ENCODE assay signal across 22 cellular contexts in genomic region chr4:153713840-153714239, GRCh38. TPM values are rescaled to one million over a fixed set of nuclear protein-coding genes. Genes with fewer than 3 reads are reported as not detected.
DNase-seq lines count a peak whose midpoint lies in the region; ATAC-seq, FAIRE-seq and TF ChIP-seq lines count a peak whose summit lies in the region.
"Had no signal": no experiment of that assay in that cellular context is flagged by ENCODE, and none has a peak within 500 bp of the region (broad histone marks: within the 10 kb centered on the region; RNA-seq: fewer than 3 reads in every experiment).

No MANE protein-coding gene starts in this region.

- peaks cover 17% of the 10 kb centered on the region for H3K27me3 Mint-ChIP-seq in activated CD4-positive, alpha-beta T cell treated with anti-CD3 and anti-CD28 coated beads, Interleukin-2, amount 10 ng/mL, durations not matched to agents 24 days and 14 days
- H3K27me3 Mint-ChIP-seq: type B pancreatic cell had no signal

- H3K4me1 ChIP-seq in tibial nerve, result no peaks in the 10 kb centered on the region
- H3K4me1 ChIP-seq: gastroesophageal sphincter had no signal

- no peak overlapping the region for H3K4me3 Mint-ChIP-seq in activated CD4-positive, alpha-beta T cell treated with anti-CD3 and anti-CD28 coated beads, Interleukin-2, amount 10 ng/mL, durations not matched to agents 24 days and 14 days
- H3K4me3 Mint-ChIP-seq: CD4-positive, alpha-beta memory T cell; endodermal cell; stimulated activated effector memory CD8-positive, alpha-beta T cell treated with anti-CD3 and anti-CD28 coated beads, Interleukin-12 subunit alpha, Interleukin-12 subunit beta, amount 100 ng/mL, for 72 hours; type B pancreatic cell had no signal

- peaks cover 3% of the 10 kb centered on the region for H3K9me3 Mint-ChIP-seq in activated CD4-positive, alpha-beta T cell treated with anti-CD3 and anti-CD28 coated beads, Interleukin-2, amount 10 ng/mL, durations not matched to agents 24 days and 14 days
- H3K9me3 Mint-ChIP-seq: endodermal cell, type B pancreatic cell had no signal

- H3K27ac Mint-ChIP-seq in activated CD4-positive, alpha-beta T cell treated with anti-CD3 and anti-CD28 coated beads, Interleukin-2, amount 10 ng/mL, durations not matched to agents 24 days and 14 days, result no peak overlapping the region
- H3K27ac Mint-ChIP-seq: CD4-positive, alpha-beta memory T cell; endodermal cell; stimulated activated effector memory CD8-positive, alpha-beta T cell treated with anti-CD3 and anti-CD28 coated beads, Interleukin-12 subunit alpha, Interleukin-12 subunit beta, amount 100 ng/mL, for 72 hours; type B pancreatic cell had no signal

- ATAC-seq in SK-N-SH treated with all-trans-retinoic acid at 6 μM for 48 hours, result peak; percentile 85
- ATAC-seq: gastroesophageal sphincter; stimulated activated effector memory CD8-positive, alpha-beta T cell treated with anti-CD3 and anti-CD28 coated beads, Interleukin-12 subunit alpha, Interleukin-12 subunit beta, amount 100 ng/mL, for 72 hours had no signal

- H3K4me3 ChIP-seq in fibroblast of pulmonary artery (replicated peaks; ENCODE audit: low read depth, low read length) (no peak overlapping the region), tibial nerve (no peak overlapping the region)
- H3K4me3 ChIP-seq: gastroesophageal sphincter, SK-N-MC had no signal

- TF ChIP-seq CTCF in fibroblast of pulmonary artery (IDR thresholded peaks at IDR 0.05; ENCODE audit: low read length, missing control alignments), result no peak
- TF ChIP-seq CTCF in tibial nerve (IDR thresholded peaks at IDR 0.05), result no peak

- no peak overlapping the region for H3K27ac ChIP-seq in tibial nerve
- H3K27ac ChIP-seq: gastroesophageal sphincter, SK-N-MC had no signal

- TF ChIP-seq EP300 in tibial nerve (IDR thresholded peaks at IDR 0.05), result no peak

- peaks cover 3% of the 10 kb centered on the region for H3K4me1 Mint-ChIP-seq in activated CD4-positive, alpha-beta T cell treated with anti-CD3 and anti-CD28 coated beads, Interleukin-2, amount 10 ng/mL, durations not matched to agents 24 days and 14 days
- H3K4me1 Mint-ChIP-seq: endodermal cell; stimulated activated effector memory CD8-positive, alpha-beta T cell treated with anti-CD3 and anti-CD28 coated beads, Interleukin-12 subunit alpha, Interleukin-12 subunit beta, amount 100 ng/mL, for 72 hours had no signal

- no peaks in the 10 kb centered on the region for H3K36me3 ChIP-seq in tibial nerve
- H3K36me3 ChIP-seq: gastroesophageal sphincter had no signal

- DNase-seq in A172 (ENCODE audit: low spot score) (peak; percentile 46), HCEC 1CT (peak; percentile 1), fibroblast of pulmonary artery (ENCODE audit: low read depth) (peak; percentile 7), C1 segment of cervical spinal cord (lab: John Stamatoyannopoulos, UW) (no peak), RCC 7860 (ENCODE audit: low spot score) (no peak), tibial nerve (ENCODE audit: low spot score in 2 of 2) (no peak)
- no peak for DNase-seq in activated CD4-positive, alpha-beta T cell treated with anti-CD3 and anti-CD28 coated beads, Interleukin-2, amount 10 ng/mL, durations not matched to agents 24 days and 14 days
- DNase-seq: activated effector memory CD4-positive, alpha-beta T cell treated with Interleukin-2 at 50 U/mL for 16 hours; amniotic stem cell; CD4-positive, alpha-beta memory T cell; DMS79; endodermal cell; NCI-H1048; NCI-H2081; NCI-H510A; T1000 had no signal

- H3K27me3 ChIP-seq in tibial nerve, result no peaks in the 10 kb centered on the region
- H3K27me3 ChIP-seq: gastroesophageal sphincter had no signal

- H3K36me3 Mint-ChIP-seq in activated CD4-positive, alpha-beta T cell treated with anti-CD3 and anti-CD28 coated beads, Interleukin-2, amount 10 ng/mL, durations not matched to agents 24 days and 14 days (ENCODE audit: low read depth), result no peaks in the 10 kb centered on the region
- H3K36me3 Mint-ChIP-seq: stimulated activated effector memory CD8-positive, alpha-beta T cell treated with anti-CD3 and anti-CD28 coated beads, Interleukin-12 subunit alpha, Interleukin-12 subunit beta, amount 100 ng/mL, for 72 hours had no signal

- intact Hi-C loops in activated CD4-positive, alpha-beta T cell treated with anti-CD3 and anti-CD28 coated beads, Interleukin-2, amount 10 ng/mL, durations not matched to agents 24 days and 14 days (cut with micrococcal nuclease), result no loop called here

- no peak for TF ChIP-seq POLR2A in tibial nerve (IDR thresholded peaks at IDR 0.05)

- peaks cover 0 to 4% (median 0%) of the 10 kb centered on the region in 4 donors for H3K9me3 ChIP-seq in tibial nerve
- H3K9me3 ChIP-seq: gastroesophageal sphincter had no signal

- no peak for FAIRE-seq in RCC 7860 (lab: Jason Lieb, UNC)

TF ChIP-seq in SK-N-SH treated with all-trans-retinoic acid at 6 μM for 48 hours, 23 proteins besides CTCF, POLR2A, EP300 and RAD21:
- TF ChIP-seq ZNF70 (CRISPR knock-in tag; IDR thresholded peaks at IDR 0.05) (no peak), ISL1 (CRISPR knock-in tag; IDR thresholded peaks at IDR 0.05) (peak; percentile 69)

RNA-seq across cellular contexts. Expression of gene TLR2, which starts 29.8 kb away (rescaled TPM):
- total RNA-seq in A172 (2014; rRNA removed; shearing (Covaris generic)), result not detected in 2 replicates
- total RNA-seq in activated CD4-positive, alpha-beta T cell treated with anti-CD3 and anti-CD28 coated beads, Interleukin-2, amount 10 ng/mL, durations not matched to agents 24 days and 14 days, result 0.21 and 0.47 TPM in 2 replicates
- total RNA-seq in tibial nerve, result 10 to 100 TPM; 25.1 to 44.6 (median 36.3) TPM
- total RNA-seq: H4 had no signal

RNA-seq across cellular contexts. Expression of gene RNF175, which starts 46.0 kb away (rescaled TPM):
- not detected in 2 replicates for total RNA-seq in A172 (2014; rRNA removed; shearing (Covaris generic))
- not detected in 2 replicates for total RNA-seq in activated CD4-positive, alpha-beta T cell treated with anti-CD3 and anti-CD28 coated beads, Interleukin-2, amount 10 ng/mL, durations not matched to agents 24 days and 14 days
- total RNA-seq in tibial nerve, result under 1 TPM in 2 of 4 donors, not detected in 2; 0.39 to 0.63 TPM
- total RNA-seq: H4 had no signal

Comparison
In these comparisons a context has a peak if more than half of its experiments do, and no peak if none do; other contexts are left out.
1. DNase-seq: peak in A172 (single experiment), HCEC 1CT (single experiment) and fibroblast of pulmonary artery (single experiment); none in C1 segment of cervical spinal cord (0 of 14), activated CD4-positive, alpha-beta T cell treated with anti-CD3 and anti-CD28 coated beads, Interleukin-2, amount 10 ng/mL, durations not matched to agents 24 days and 14 days (single experiment), RCC 7860 (single experiment) and tibial nerve (0 of 2).
2. RNA of gene TLR2, which starts 29.8 kb away (total RNA-seq): 25.1 to 44.6 TPM in tibial nerve; 0.21 to 0.47 TPM in activated CD4-positive, alpha-beta T cell treated with anti-CD3 and anti-CD28 coated beads, Interleukin-2, amount 10 ng/mL, durations not matched to agents 24 days and 14 days and not detected in A172; every median in the first group is over 10 times any median in the second.